In the genomic region with DNA sequence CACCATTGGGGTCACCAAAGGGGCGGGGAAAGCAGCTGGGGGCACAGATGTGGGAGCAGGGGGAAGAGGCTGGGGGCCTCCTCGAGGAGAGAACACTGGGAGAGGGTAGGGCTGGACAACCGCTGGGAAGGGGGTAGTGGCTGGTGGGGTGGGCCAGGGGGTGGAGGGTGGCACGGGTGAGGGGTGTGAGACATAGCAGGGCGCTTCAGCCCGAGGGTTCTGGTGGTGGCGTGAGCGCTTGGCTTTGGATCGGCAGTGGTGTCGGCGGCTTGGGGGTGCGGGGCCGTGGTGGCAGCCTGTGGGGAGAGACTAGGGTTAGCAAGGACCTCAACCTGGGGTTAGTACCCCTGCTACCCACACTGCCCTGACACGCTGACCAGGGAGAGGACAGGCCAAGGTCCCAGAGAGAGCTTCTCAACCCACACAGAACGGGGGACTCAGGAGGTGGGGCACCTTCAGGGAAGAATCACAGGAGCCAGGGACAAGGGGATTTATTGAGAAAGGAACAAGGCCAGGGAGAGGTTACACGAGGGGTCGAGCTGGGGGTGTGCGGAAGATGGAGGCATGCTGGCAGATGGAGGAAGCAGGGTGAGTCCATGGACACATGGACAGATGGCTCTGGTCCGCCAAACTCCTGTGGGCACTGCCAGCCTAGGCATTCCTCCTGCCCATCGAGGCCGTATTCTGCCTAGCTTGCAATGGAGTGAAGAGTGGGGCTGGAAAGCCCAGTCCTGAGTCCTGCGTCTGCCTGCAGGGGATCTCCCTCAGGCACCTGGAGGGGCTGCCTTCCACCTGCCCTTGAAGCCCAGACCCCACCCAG, we compare ENCODE assay signal across 1 cellular context.
TF ChIP-seq lines count a peak whose summit lies in the region.

No MANE protein-coding gene starts in this region.

TF ChIP-seq in K562, 482 proteins besides CTCF, POLR2A, EP300 and RAD21:
- no peak for TF ChIP-seq SMAD3 (CRISPR knock-in tag; conservative IDR thresholded peaks at IDR 0.05)
- TF ChIP-seq ATF7 (IDR thresholded peaks at IDR 0.05), result no peak
- TF ChIP-seq MYNN (IDR thresholded peaks at IDR 0.05), result no peak
- no peak for TF ChIP-seq MYNN (CRISPR knock-in tag; IDR thresholded peaks at IDR 0.05)
- 0 out of 2 replicates have a peak, but pooled peaks have one; percentile 11 for TF ChIP-seq RBFOX2 (IDR thresholded peaks at IDR 0.05; ENCODE audit: low read depth, low read length)
- no peak for TF ChIP-seq ZNF75A (CRISPR knock-in tag; IDR thresholded peaks at IDR 0.05)
- no peak for TF ChIP-seq PTRF (tag; IDR thresholded peaks at IDR 0.05)
- TF ChIP-seq NFRKB (IDR thresholded peaks at IDR 0.05; ENCODE audit: low read depth), result no peak
- TF ChIP-seq BHLHE40 (IDR thresholded peaks at IDR 0.05; ENCODE audit: low read length), result no peak
